In the genomic region with DNA sequence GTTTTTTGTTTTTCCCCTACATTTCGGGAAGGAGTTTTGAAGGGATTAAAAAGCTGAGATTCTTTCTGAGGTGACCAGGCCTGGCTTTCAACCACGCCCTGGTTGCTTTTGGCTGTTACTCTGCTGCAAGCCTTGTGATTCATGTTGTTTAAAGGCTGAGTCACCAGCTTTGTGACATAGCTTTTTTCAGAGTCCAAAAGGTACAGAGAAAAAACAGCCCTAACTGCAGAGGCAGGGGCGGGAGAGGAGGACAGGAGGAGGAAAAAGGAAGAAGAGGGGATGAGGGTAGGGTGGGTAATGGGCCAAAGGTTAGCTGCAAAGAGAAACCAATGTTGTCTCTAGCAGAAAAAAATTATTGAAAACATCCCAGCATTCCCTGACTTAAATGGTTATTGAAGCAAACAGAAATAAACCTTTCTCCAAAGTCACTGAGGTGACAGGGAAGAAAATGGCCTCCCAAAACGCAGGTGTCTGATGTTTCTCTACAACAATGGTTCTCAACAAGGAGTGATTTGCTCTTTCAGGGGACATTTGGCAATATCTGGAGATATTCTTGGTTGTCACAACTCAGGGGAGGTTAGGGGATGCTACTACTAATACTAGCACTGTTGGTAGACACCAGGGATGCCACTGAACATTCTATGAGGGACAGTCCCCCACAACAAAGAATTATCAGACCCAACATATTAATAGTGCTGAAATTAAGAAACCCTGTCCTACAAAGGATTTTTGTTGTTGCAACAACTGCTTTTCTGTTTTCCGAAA, we compare ENCODE assay signal across 1 cellular context.
A peak's percentile ranks its signal among the peaks of the same experiment; 100 is the strongest.
TF ChIP-seq lines count a peak whose summit lies in the region.

No MANE protein-coding gene starts in this region.

TF ChIP-seq in K562, 482 proteins besides CTCF, POLR2A, EP300 and RAD21 (continued from another document and continues in another):
- TF ChIP-seq E2F5 (CRISPR knock-in tag; IDR thresholded peaks at IDR 0.05) = no peak
- no peak for TF ChIP-seq MTA2 (IDR thresholded peaks at IDR 0.05; ENCODE audit: low read depth)
- TF ChIP-seq POLR2B (IDR thresholded peaks at IDR 0.05; ENCODE audit: low read depth, partially characterized antibody) = peak; percentile 34
- TF ChIP-seq, protein P1, sequence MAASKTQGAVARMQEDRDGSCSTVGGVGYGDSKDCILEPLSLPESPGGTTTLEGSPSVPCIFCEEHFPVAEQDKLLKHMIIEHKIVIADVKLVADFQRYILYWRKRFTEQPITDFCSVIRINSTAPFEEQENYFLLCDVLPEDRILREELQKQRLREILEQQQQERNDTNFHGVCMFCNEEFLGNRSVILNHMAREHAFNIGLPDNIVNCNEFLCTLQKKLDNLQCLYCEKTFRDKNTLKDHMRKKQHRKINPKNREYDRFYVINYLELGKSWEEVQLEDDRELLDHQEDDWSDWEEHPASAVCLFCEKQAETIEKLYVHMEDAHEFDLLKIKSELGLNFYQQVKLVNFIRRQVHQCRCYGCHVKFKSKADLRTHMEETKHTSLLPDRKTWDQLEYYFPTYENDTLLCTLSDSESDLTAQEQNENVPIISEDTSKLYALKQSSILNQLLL (CRISPR knock-in tag; IDR thresholded peaks at IDR 0.05; ENCODE audit: borderline replicate concordance) = no peak
- no peak for TF ChIP-seq ZNF830 (CRISPR knock-in tag; IDR thresholded peaks at IDR 0.05)
- TF ChIP-seq SMAD4 (CRISPR knock-in tag; conservative IDR thresholded peaks at IDR 0.05) = no peak; the same call in 1 of the 2 replicates
- TF ChIP-seq BRF1 (IDR thresholded peaks at IDR 0.05; ENCODE audit: borderline replicate concordance, extremely low read depth, insufficient read length) = no peak
- 0 out of 2 replicates have a peak, but pooled peaks have one; percentile 46 for TF ChIP-seq GTF2F1 (IDR thresholded peaks at IDR 0.05; ENCODE audit: low read depth, low read length)
- peak; percentile 98 for TF ChIP-seq JUND (IDR thresholded peaks at IDR 0.05; ENCODE audit: borderline replicate concordance, low read depth, low read length)
- TF ChIP-seq JUND (tag; IDR thresholded peaks at IDR 0.05; ENCODE audit: borderline replicate concordance, low read depth, low read length) = peak; percentile 91; the same call in 1 of the 3 replicates
- TF ChIP-seq ZNF408 (CRISPR knock-in tag; IDR thresholded peaks at IDR 0.05; ENCODE audit: low read depth) = no peak
- no peak for TF ChIP-seq RBM22 (IDR thresholded peaks at IDR 0.05; ENCODE audit: low read depth, low read length, poor library complexity, severe bottlenecking)
- 0 out of 2 replicates have a peak, but pooled peaks have one; percentile 25 for TF ChIP-seq MYC (IDR thresholded peaks at IDR 0.05; ENCODE audit: low read depth, low read length)
- no peak for TF ChIP-seq MYC (CRISPR knock-in tag; IDR thresholded peaks at IDR 0.05; ENCODE audit: borderline replicate concordance, low read depth)
- TF ChIP-seq ZKSCAN8 (CRISPR knock-in tag; IDR thresholded peaks at IDR 0.05) = no peak
- TF ChIP-seq SMARCB1 (IDR thresholded peaks at IDR 0.05; ENCODE audit: insufficient read length, low read depth) = no peak
- TF ChIP-seq CBX1 (IDR thresholded peaks at IDR 0.05; ENCODE audit: low read depth) = no peak
- TF ChIP-seq ZNF23 (CRISPR knock-in tag; IDR thresholded peaks at IDR 0.05) = no peak
- TF ChIP-seq RNF219 (CRISPR knock-in tag; IDR thresholded peaks at IDR 0.05) = 0 out of 2 replicates have a peak, but pooled peaks have one; percentile 29
- no peak for TF ChIP-seq RUNX1 (IDR thresholded peaks at IDR 0.05; ENCODE audit: low read depth)
- no peak for TF ChIP-seq MECOM (CRISPR knock-in tag; IDR thresholded peaks at IDR 0.05)
- no peak for TF ChIP-seq USF1 (CRISPR knock-in tag; IDR thresholded peaks at IDR 0.05)
- no peak for TF ChIP-seq NCOA2 (IDR thresholded peaks at IDR 0.05; ENCODE audit: partially characterized antibody in 2 of 2)
- TF ChIP-seq POLR2AphosphoS2 (IDR thresholded peaks at IDR 0.05; ENCODE audit: low read length) = peak; percentile 70; the same call in 1 of the 2 replicates
- no peak for TF ChIP-seq ZNF124 (CRISPR knock-in tag; IDR thresholded peaks at IDR 0.05)
- TF ChIP-seq ZNF766 (CRISPR knock-in tag; conservative IDR thresholded peaks at IDR 0.05) = no peak; the same call in 1 of the 2 replicates
- no peak for TF ChIP-seq DACH1 (IDR thresholded peaks at IDR 0.05; ENCODE audit: partially characterized antibody)
- no peak for TF ChIP-seq CSDE1 (IDR thresholded peaks at IDR 0.05)
- no peak for TF ChIP-seq HDAC3 (IDR thresholded peaks at IDR 0.05; ENCODE audit: borderline replicate concordance, partially characterized antibody)
- TF ChIP-seq HES1 (IDR thresholded peaks at IDR 0.05; ENCODE audit: low read depth) = no peak
- no peak for TF ChIP-seq THAP12 (CRISPR knock-in tag; IDR thresholded peaks at IDR 0.05)
- TF ChIP-seq MAFK (IDR thresholded peaks at IDR 0.05; ENCODE audit: low read length) = peak; percentile 81
- no peak for TF ChIP-seq ESRRA (IDR thresholded peaks at IDR 0.05; ENCODE audit: borderline replicate concordance, low read depth)
- TF ChIP-seq ZNF175 (CRISPR knock-in tag; IDR thresholded peaks at IDR 0.05; ENCODE audit: low read depth) = no peak
- TF ChIP-seq, protein P2, sequence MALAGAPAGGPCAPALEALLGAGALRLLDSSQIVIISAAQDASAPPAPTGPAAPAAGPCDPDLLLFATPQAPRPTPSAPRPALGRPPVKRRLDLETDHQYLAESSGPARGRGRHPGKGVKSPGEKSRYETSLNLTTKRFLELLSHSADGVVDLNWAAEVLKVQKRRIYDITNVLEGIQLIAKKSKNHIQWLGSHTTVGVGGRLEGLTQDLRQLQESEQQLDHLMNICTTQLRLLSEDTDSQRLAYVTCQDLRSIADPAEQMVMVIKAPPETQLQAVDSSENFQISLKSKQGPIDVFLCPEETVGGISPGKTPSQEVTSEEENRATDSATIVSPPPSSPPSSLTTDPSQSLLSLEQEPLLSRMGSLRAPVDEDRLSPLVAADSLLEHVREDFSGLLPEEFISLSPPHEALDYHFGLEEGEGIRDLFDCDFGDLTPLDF (CRISPR knock-in tag; IDR thresholded peaks at IDR 0.05) = no peak
- TF ChIP-seq TOE1 (IDR thresholded peaks at IDR 0.05; ENCODE audit: borderline replicate concordance) = peak; percentile 17; the same call in 1 of the 2 replicates
- TF ChIP-seq TOE1 (CRISPR knock-in tag; IDR thresholded peaks at IDR 0.05; ENCODE audit: borderline replicate concordance, low read depth) = no peak
- no peak for TF ChIP-seq POLR2AphosphoS5 (IDR thresholded peaks at IDR 0.05; ENCODE audit: control insufficient read depth, insufficient read depth, low read depth, low read length)
- no peak for TF ChIP-seq ELF1 (tag; IDR thresholded peaks at IDR 0.05)
- no peak for TF ChIP-seq RFX5 (IDR thresholded peaks at IDR 0.05; ENCODE audit: low read depth, low read length)
- TF ChIP-seq CHD4 (IDR thresholded peaks at IDR 0.05; ENCODE audit: insufficient read depth, insufficient replicate concordance, low read depth, low read length, poor library complexity, severe bottlenecking) = no peak
- TF ChIP-seq, protein P3, sequence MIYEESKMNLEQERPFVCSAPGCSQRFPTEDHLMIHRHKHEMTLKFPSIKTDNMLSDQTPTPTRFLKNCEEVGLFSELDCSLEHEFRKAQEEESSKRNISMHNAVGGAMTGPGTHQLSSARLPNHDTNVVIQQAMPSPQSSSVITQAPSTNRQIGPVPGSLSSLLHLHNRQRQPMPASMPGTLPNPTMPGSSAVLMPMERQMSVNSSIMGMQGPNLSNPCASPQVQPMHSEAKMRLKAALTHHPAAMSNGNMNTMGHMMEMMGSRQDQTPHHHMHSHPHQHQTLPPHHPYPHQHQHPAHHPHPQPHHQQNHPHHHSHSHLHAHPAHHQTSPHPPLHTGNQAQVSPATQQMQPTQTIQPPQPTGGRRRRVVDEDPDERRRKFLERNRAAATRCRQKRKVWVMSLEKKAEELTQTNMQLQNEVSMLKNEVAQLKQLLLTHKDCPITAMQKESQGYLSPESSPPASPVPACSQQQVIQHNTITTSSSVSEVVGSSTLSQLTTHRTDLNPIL (CRISPR knock-in tag; IDR thresholded peaks at IDR 0.05) = 0 out of 2 replicates have a peak, but pooled peaks have one; percentile 53
- no peak for TF ChIP-seq RNF2 (IDR thresholded peaks at IDR 0.05)
- no peak for TF ChIP-seq ZNF780A (CRISPR knock-in tag; IDR thresholded peaks at IDR 0.05)
- TF ChIP-seq AFF4 (CRISPR knock-in tag; IDR thresholded peaks at IDR 0.05) = no peak; the same call in 1 of the 2 replicates
- TF ChIP-seq ZFPM2 (CRISPR knock-in tag; IDR thresholded peaks at IDR 0.05) = no peak
- no peak for TF ChIP-seq MCM2 (IDR thresholded peaks at IDR 0.05; ENCODE audit: low read depth)
- no peak for TF ChIP-seq ZBTB8A (IDR thresholded peaks at IDR 0.05; ENCODE audit: partially characterized antibody)
- no peak for TF ChIP-seq ZNF143 (CRISPR knock-in tag; IDR thresholded peaks at IDR 0.05)
- no peak for TF ChIP-seq MTA1 (IDR thresholded peaks at IDR 0.05; ENCODE audit: borderline replicate concordance)
- no peak for TF ChIP-seq STAG1 (CRISPR knock-in tag; IDR thresholded peaks at IDR 0.05; ENCODE audit: borderline replicate concordance)
- TF ChIP-seq ZNF77 (CRISPR knock-in tag; IDR thresholded peaks at IDR 0.05) = no peak
- TF ChIP-seq JUN (IDR thresholded peaks at IDR 0.05; ENCODE audit: borderline replicate concordance, low read depth, low read length) = peak; percentile 91
- TF ChIP-seq JUN (CRISPR knock-in tag; IDR thresholded peaks at IDR 0.05; ENCODE audit: borderline replicate concordance) = no peak
